ENCODE assay signal across 26 cellular contexts in genomic region chr1:183129921-183130675, GRCh38. TPM values are rescaled to one million over a fixed set of nuclear protein-coding genes. Genes with fewer than 3 reads are reported as not detected.
DNase-seq lines count a peak whose midpoint lies in the region; ATAC-seq, FAIRE-seq and TF ChIP-seq lines count a peak whose summit lies in the region.
"Had no signal": no experiment of that assay in that cellular context is flagged by ENCODE, and none has a peak within 500 bp of the region (broad histone marks: within the 10 kb centered on the region; RNA-seq: fewer than 3 reads in every experiment).

No MANE protein-coding gene starts in this region.

- H3K27me3 ChIP-seq in gastrocnemius medialis = no peaks in the 10 kb centered on the region
- H3K27me3 ChIP-seq: breast epithelium, Peyer's patch, SJSA1, vagina had no signal

- ATAC-seq in gastrocnemius medialis = peak; percentile 75 to 92
- ATAC-seq: activated T-cell treated with anti-CD3 and anti-CD28 coated beads, Interleukin-2, amount 50 U/mL, for 4 hours; left lobe of liver had no signal

- H3K4me1 ChIP-seq in gastrocnemius medialis = peaks cover 0 to 14% of the 10 kb centered on the region in 2 donors
- H3K4me1 ChIP-seq: breast epithelium, parathyroid adenoma had no signal

- H3K4me3 ChIP-seq in gastrocnemius medialis = no peak overlapping the region
- H3K4me3 ChIP-seq: breast epithelium, Peyer's patch, SJSA1, vagina had no signal

- FAIRE-seq in HTR-8/SVneo (lab: Jason Lieb, UNC) = no peak

- in situ Hi-C loops in gastrocnemius medialis (cut with MboI; ENCODE audit: low sequenced_read_pairs in 4 of 4) = loop anchor here in 1 of 4 donors (10.0 kb wide), 1 partner anchor 105 kb away; no protein-coding TSS in a partner anchor

- intact Hi-C loops in gastrocnemius medialis (cut with DNase I; ENCODE audit: low total_unique reads) = loop anchor here (10.0 kb wide), 1 partner anchor 165 kb away; no protein-coding TSS in a partner anchor

- peak overlapping the region; percentile 51 to 77 (median 60) for H3K27ac ChIP-seq in gastrocnemius medialis
- H3K27ac ChIP-seq: parathyroid adenoma, SJSA1, vagina had no signal

- no peak for TF ChIP-seq POLR2A in gastrocnemius medialis (IDR thresholded peaks at IDR 0.05)

- no peaks in the 10 kb centered on the region for H3K9me3 ChIP-seq in gastrocnemius medialis
- H3K9me3 ChIP-seq: breast epithelium, Peyer's patch, SJSA1, vagina had no signal

- TF ChIP-seq CTCF in gastrocnemius medialis (IDR thresholded peaks at IDR 0.05 in 4 of 5, conservative IDR thresholded peaks at IDR 0.05 in 1 of 5) = no peak

- DNase-seq in AG20443 (ENCODE audit: low spot score) (peak; percentile 25), NCI-H446 treated with DMSO at 0.1 percent for 48 hours (lab: John Stamatoyannopoulos, UW) (peak; percentile 70), fibroblast of peridontal ligament (ENCODE audit: extremely low read depth) (peak; percentile 65), gastrocnemius medialis (peak; percentile 72 to 79), T-helper 2 cell (no peak), dedifferentiated amniotic fluid mesenchymal stem cell (ENCODE audit: extremely low spot score) (no peak), activated T-cell treated with anti-CD3 and anti-CD28 coated beads for 4 hours (no peak), HTR-8/SVneo (ENCODE audit: insufficient read length, low spot score) (no peak)
- DNase-seq: activated CD4-positive, alpha-beta T cell treated with anti-CD3 and anti-CD28 coated beads for 1 hour; activated naive CD4-positive, alpha-beta T cell; activated T-cell treated with anti-CD3 and anti-CD28 coated beads, Interleukin-2, amount 50 U/mL, for 4 hours; amniotic stem cell; CD4-positive, alpha-beta memory T cell; cortex of kidney; H7; NCI-H1436 treated with DMSO at 0.1 percent for 48 hours; NCI-H524; stimulated activated CD8-positive, alpha-beta memory T cell treated with anti-CD3 and anti-CD28 coated beads, Interleukin-4, amount 100 ng/mL, for 48 hours; T-helper 1 cell had no signal

- peaks cover 11 to 98% of the 10 kb centered on the region in 2 donors for H3K36me3 ChIP-seq in gastrocnemius medialis

RNA-seq across cellular contexts. Expression of gene LAMC2, which starts 56.0 kb away (rescaled TPM):
- 1 to 10 TPM in 3 of 4 donors, under 1 TPM in 1; 0.78 to 1.8 (median 1.4) TPM for total RNA-seq in gastrocnemius medialis
- total RNA-seq: CD4-positive, alpha-beta memory T cell; mononuclear cell had no signal

Comparison
In these comparisons a context has a peak if more than half of its experiments do, and no peak if none do; other contexts are left out.
1. DNase-seq: peak in AG20443 (single experiment), NCI-H446 treated with DMSO at 0.1 percent for 48 hours (single experiment), fibroblast of peridontal ligament (single experiment) and gastrocnemius medialis (2 of 2); none in T-helper 2 cell (0 of 5), dedifferentiated amniotic fluid mesenchymal stem cell (single experiment), activated T-cell treated with anti-CD3 and anti-CD28 coated beads for 4 hours (single experiment) and HTR-8/SVneo (single experiment).